ENCODE assay signal across 16 cellular contexts in the genomic region with DNA sequence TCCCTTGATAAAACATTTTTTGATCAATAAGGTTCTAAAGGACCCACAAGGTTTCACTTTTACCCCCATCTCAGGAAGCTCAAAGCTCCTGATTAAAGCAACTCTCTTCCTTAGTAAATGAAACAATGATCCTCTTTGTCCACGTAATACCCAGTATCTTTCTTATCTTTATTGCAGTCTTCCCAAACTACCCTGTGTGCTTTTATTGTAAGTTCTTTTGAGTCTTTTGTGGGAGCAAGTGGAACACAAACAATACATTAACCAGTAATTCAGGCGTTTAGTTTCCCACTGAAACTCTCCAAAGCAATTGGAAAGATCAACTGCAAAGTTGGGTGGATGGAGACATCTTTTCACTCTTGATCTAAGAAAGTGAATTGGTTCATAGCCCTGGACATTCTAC.
DNase-seq lines count a peak whose midpoint lies in the region; ATAC-seq, FAIRE-seq and TF ChIP-seq lines count a peak whose summit lies in the region.
"Had no signal": no experiment of that assay in that cellular context is flagged by ENCODE, and none has a peak within 500 bp of the region (broad histone marks: within the 10 kb centered on the region; RNA-seq: fewer than 3 reads in every experiment).

No MANE protein-coding gene starts in this region.

- H3K4me1 Mint-ChIP-seq in dendritic cell treated with granulocyte-macrophage colony-stimulating factor and Interleukin-4, amounts not matched to agents 40 ng/mL and 50 ng/mL, for 4 days (ENCODE audit: low read depth) = peaks cover 36% of the 10 kb centered on the region
- peaks cover 5% of the 10 kb centered on the region for H3K4me1 Mint-ChIP-seq in neural crest cell
- H3K4me1 Mint-ChIP-seq: CD8-positive, alpha-beta memory T cell had no signal

- DNase-seq in HepG2 (ENCODE audit: low spot score) (no peak), right lobe of liver (no peak), neural crest cell (ENCODE audit: low read depth, low spot score) (no peak), NCI-H82 treated with DMSO at 0.1 percent for 48 hours (lab: John Stamatoyannopoulos, UW; ENCODE audit: unreplicated experiment) (no peak), SHP77 treated with DMSO at 0.1 percent for 48 hours (lab: John Stamatoyannopoulos, UW) (no peak)
- DNase-seq in stimulated activated CD4-positive, alpha-beta T cell treated with anti-CD3 and anti-CD28 coated beads, Interleukin-4, amount 100 ng/mL, for 4 hours = no peak
- DNase-seq: CD8-positive, alpha-beta memory T cell; DMS53; GF-D8; GM23248 had no signal

- no peaks in the 10 kb centered on the region for H3K27me3 Mint-ChIP-seq in dendritic cell treated with granulocyte-macrophage colony-stimulating factor and Interleukin-4, amounts not matched to agents 40 ng/mL and 50 ng/mL, for 4 days
- no peaks in the 10 kb centered on the region for H3K27me3 Mint-ChIP-seq in neural crest cell (ENCODE audit: low read depth)
- H3K27me3 Mint-ChIP-seq: IgD-negative memory B cell had no signal

- H3K9me3 Mint-ChIP-seq in dendritic cell treated with granulocyte-macrophage colony-stimulating factor and Interleukin-4, amounts not matched to agents 40 ng/mL and 50 ng/mL, for 4 days = peaks cover 30% of the 10 kb centered on the region
- peaks cover 32% of the 10 kb centered on the region for H3K9me3 Mint-ChIP-seq in neural crest cell

- H3K27ac ChIP-seq in HepG2 (ENCODE audit: extremely low read length, insufficient read depth, low read length) (no peak overlapping the region), right lobe of liver (no peak overlapping the region)
- H3K27ac ChIP-seq: 22Rv1, BLaER1, GM23248 had no signal

- no peaks in the 10 kb centered on the region for H3K36me3 Mint-ChIP-seq in dendritic cell treated with granulocyte-macrophage colony-stimulating factor and Interleukin-4, amounts not matched to agents 40 ng/mL and 50 ng/mL, for 4 days (ENCODE audit: low read depth)
- H3K36me3 Mint-ChIP-seq in neural crest cell (ENCODE audit: low read depth) = peaks cover 2% of the 10 kb centered on the region
- H3K36me3 Mint-ChIP-seq: CD8-positive, alpha-beta memory T cell had no signal

- no peaks in the 10 kb centered on the region for H3K79me2 ChIP-seq in HepG2 (ENCODE audit: insufficient read depth, low read length)

- intact Hi-C loops in HepG2 (cut with micrococcal nuclease; ENCODE audit: unreplicated experiment) (no loop called here), right lobe of liver (cut with DNase I) (no loop called here)
- intact Hi-C loops in dendritic cell treated with granulocyte-macrophage colony-stimulating factor and Interleukin-4, amounts not matched to agents 40 ng/mL and 50 ng/mL, for 4 days (cut with micrococcal nuclease) = loop anchor here (5.0 kb wide), 1 partner anchor 353 kb away; no protein-coding TSS in a partner anchor

- CTCF ChIA-PET in HepG2 (lab: Yijun Ruan, JAX; ENCODE audit: low intra/inter-chr PET ratio, low total read pairs) = no interaction called here

- TF ChIP-seq POLR2A in HepG2 (IDR thresholded peaks at IDR 0.05; ENCODE audit: insufficient read depth in 1 of 2, low read depth in 2 of 2, low read length in 2 of 2) = no peak
- TF ChIP-seq POLR2A in right lobe of liver (IDR thresholded peaks at IDR 0.05) = no peak

- no peaks in the 10 kb centered on the region for H3K27me3 ChIP-seq in HepG2 (ENCODE audit: control insufficient read depth in 1 of 2, insufficient read depth in 2 of 2, low read length in 2 of 2)
- H3K27me3 ChIP-seq in right lobe of liver = no peaks in the 10 kb centered on the region
- H3K27me3 ChIP-seq: BLaER1 had no signal

- H3K36me3 ChIP-seq in HepG2 (replicated peaks in 1 of 2; ENCODE audit: control insufficient read depth in 1 of 2, insufficient read depth in 2 of 2, low read length in 2 of 2) (no peaks in the 10 kb centered on the region), right lobe of liver (no peaks in the 10 kb centered on the region)
- H3K36me3 ChIP-seq: BLaER1 had no signal

- no TSS peak for BruUV-seq in HepG2 (replicated peaks; lab: Mats Ljungman, UMichigan)

- no peaks in the 10 kb centered on the region for H4K20me1 ChIP-seq in HepG2 (ENCODE audit: insufficient read depth, low read length)
- H4K20me1 ChIP-seq: BLaER1 had no signal

- H3K4me1 ChIP-seq in HepG2 (ENCODE audit: insufficient read depth, low read length) (peaks cover 10% of the 10 kb centered on the region; the same call in 1 of the 2 replicates), right lobe of liver (no peaks in the 10 kb centered on the region)

- no peak for TF ChIP-seq EP300 in HepG2 (IDR thresholded peaks at IDR 0.05; ENCODE audit: low read depth in 2 of 2, low read length in 2 of 2)
- no peak for TF ChIP-seq EP300 in HepG2 (CRISPR knock-in tag; IDR thresholded peaks at IDR 0.05; ENCODE audit: borderline replicate concordance)

- in situ Hi-C loops in HepG2 (cut with HindIII; ENCODE audit: extremely low pct_ligation_motif_present, low pct_unique_long_range_greater_than_20kb) = no loop called here

- FAIRE-seq in HepG2 (lab: Jason Lieb, UNC) = no peak
- FAIRE-seq: H54 had no signal

- H3K4me3 ChIP-seq in HepG2 (replicated peaks in 1 of 3; ENCODE audit: insufficient read depth in 1 of 3, low read depth in 2 of 3, low read length in 3 of 3) = no peak overlapping the region
- no peak overlapping the region for H3K4me3 ChIP-seq in right lobe of liver
- H3K4me3 ChIP-seq: BLaER1, GM23248 had no signal

- TF ChIP-seq RAD21 in HepG2 (CRISPR knock-in tag; IDR thresholded peaks at IDR 0.05) = no peak

- H2AFZ ChIP-seq in HepG2 (ENCODE audit: low read length) = no peak overlapping the region
- H2AFZ ChIP-seq: GM23248 had no signal

- H3K9me3 ChIP-seq in HepG2 (ENCODE audit: low read length) = no peaks in the 10 kb centered on the region
- H3K9me3 ChIP-seq in right lobe of liver = no peaks in the 10 kb centered on the region

- 1% methylated on average over 2 of the region's 2 CpGs for WGBS in HepG2 (ENCODE audit: low lambda C conversion rate)
- WGBS in right lobe of liver (ENCODE audit: insufficient coverage, low coverage, low lambda C conversion rate, missing lambda C conversion rate) = 44% methylated on average over 2 of the region's 2 CpGs

- ATAC-seq in HepG2 (no peak), right lobe of liver (no peak), HG03175 (IDR thresholded peaks at IDR 0.05; ENCODE audit: unreplicated experiment) (no peak)

- no peak overlapping the region for H3K9ac ChIP-seq in HepG2 (ENCODE audit: insufficient read depth, low read depth, low read length)
- H3K9ac ChIP-seq: BLaER1, GM23248 had no signal

- POLR2A ChIA-PET in HepG2 (lab: Yijun Ruan, JAX) = no interaction called here

- H3K27ac Mint-ChIP-seq in dendritic cell treated with granulocyte-macrophage colony-stimulating factor and Interleukin-4, amounts not matched to agents 40 ng/mL and 50 ng/mL, for 4 days = peak overlapping the region; percentile 1
- peak overlapping the region; percentile 0 for H3K27ac Mint-ChIP-seq in neural crest cell (ENCODE audit: unreplicated experiment)
- H3K27ac Mint-ChIP-seq: CD8-positive, alpha-beta memory T cell; IgD-negative memory B cell had no signal

- TF ChIP-seq CTCF in HepG2 (CRISPR knock-in tag; IDR thresholded peaks at IDR 0.05) (no peak), right lobe of liver (IDR thresholded peaks at IDR 0.05) (no peak), neural crest cell (conservative IDR thresholded peaks at IDR 0.05) (no peak)

- no peak overlapping the region for H3K4me3 Mint-ChIP-seq in dendritic cell treated with granulocyte-macrophage colony-stimulating factor and Interleukin-4, amounts not matched to agents 40 ng/mL and 50 ng/mL, for 4 days
- H3K4me3 Mint-ChIP-seq in neural crest cell = no peak overlapping the region
- H3K4me3 Mint-ChIP-seq: CD8-positive, alpha-beta memory T cell; IgD-negative memory B cell had no signal

- no peak overlapping the region for H3K4me2 ChIP-seq in HepG2 (ENCODE audit: low read depth, low read length)
- H3K4me2 ChIP-seq: BLaER1 had no signal

TF ChIP-seq in HepG2, 621 proteins besides CTCF, POLR2A, EP300 and RAD21:
- TF ChIP-seq TBX2 (CRISPR knock-in tag; IDR thresholded peaks at IDR 0.05; ENCODE audit: borderline replicate concordance) = no peak
- TF ChIP-seq, protein P1, sequence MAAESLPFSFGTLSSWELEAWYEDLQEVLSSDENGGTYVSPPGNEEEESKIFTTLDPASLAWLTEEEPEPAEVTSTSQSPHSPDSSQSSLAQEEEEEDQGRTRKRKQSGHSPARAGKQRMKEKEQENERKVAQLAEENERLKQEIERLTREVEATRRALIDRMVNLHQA (CRISPR knock-in tag; IDR thresholded peaks at IDR 0.05) = no peak
- TF ChIP-seq, protein P2, sequence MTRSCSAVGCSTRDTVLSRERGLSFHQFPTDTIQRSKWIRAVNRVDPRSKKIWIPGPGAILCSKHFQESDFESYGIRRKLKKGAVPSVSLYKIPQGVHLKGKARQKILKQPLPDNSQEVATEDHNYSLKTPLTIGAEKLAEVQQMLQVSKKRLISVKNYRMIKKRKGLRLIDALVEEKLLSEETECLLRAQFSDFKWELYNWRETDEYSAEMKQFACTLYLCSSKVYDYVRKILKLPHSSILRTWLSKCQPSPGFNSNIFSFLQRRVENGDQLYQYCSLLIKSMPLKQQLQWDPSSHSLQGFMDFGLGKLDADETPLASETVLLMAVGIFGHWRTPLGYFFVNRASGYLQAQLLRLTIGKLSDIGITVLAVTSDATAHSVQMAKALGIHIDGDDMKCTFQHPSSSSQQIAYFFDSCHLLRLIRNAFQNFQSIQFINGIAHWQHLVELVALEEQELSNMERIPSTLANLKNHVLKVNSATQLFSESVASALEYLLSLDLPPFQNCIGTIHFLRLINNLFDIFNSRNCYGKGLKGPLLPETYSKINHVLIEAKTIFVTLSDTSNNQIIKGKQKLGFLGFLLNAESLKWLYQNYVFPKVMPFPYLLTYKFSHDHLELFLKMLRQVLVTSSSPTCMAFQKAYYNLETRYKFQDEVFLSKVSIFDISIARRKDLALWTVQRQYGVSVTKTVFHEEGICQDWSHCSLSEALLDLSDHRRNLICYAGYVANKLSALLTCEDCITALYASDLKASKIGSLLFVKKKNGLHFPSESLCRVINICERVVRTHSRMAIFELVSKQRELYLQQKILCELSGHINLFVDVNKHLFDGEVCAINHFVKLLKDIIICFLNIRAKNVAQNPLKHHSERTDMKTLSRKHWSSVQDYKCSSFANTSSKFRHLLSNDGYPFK (CRISPR knock-in tag; IDR thresholded peaks at IDR 0.05; ENCODE audit: borderline replicate concordance) = no peak
- TF ChIP-seq SOX5 (CRISPR knock-in tag; IDR thresholded peaks at IDR 0.05; ENCODE audit: borderline replicate concordance) = peak; percentile 34; the same call in 1 of the 2 replicates
- no peak for TF ChIP-seq ZFP37 (CRISPR knock-in tag; IDR thresholded peaks at IDR 0.05; ENCODE audit: borderline replicate concordance)
- no peak for TF ChIP-seq SOX13 (IDR thresholded peaks at IDR 0.05)
- TF ChIP-seq SOX13 (CRISPR knock-in tag; conservative IDR thresholded peaks at IDR 0.05 in 1 of 2, IDR thresholded peaks at IDR 0.05 in 1 of 2) = peak in 1 of 2 experiments; percentile 63; a peak in 2 of 4 replicates
